In genomic region chr20:1315804-1316203, GRCh38 we compare ENCODE assay signal across 3 cellular contexts.
TF ChIP-seq lines count a peak whose summit lies in the region.

No MANE protein-coding gene starts in this region.

TF ChIP-seq in HepG2, 621 proteins besides CTCF, POLR2A, EP300 and RAD21:
- TF ChIP-seq TFDP2 (CRISPR knock-in tag; IDR thresholded peaks at IDR 0.05), result no peak
- TF ChIP-seq ZNF121 (CRISPR knock-in tag; IDR thresholded peaks at IDR 0.05), result peak; percentile 81; the same call in 1 of the 2 replicates

TF ChIP-seq in HEK293, 187 proteins besides CTCF, POLR2A, EP300 and RAD21:
- TF ChIP-seq ZNF121 (tag by site-specific recombination; IDR thresholded peaks at IDR 0.05) (peak; percentile 57), ZNF398 (tag by site-specific recombination; IDR thresholded peaks at IDR 0.05) (no peak)

TF ChIP-seq in K562, 482 proteins besides CTCF, POLR2A, EP300 and RAD21:
- TF ChIP-seq ZNF780A (CRISPR knock-in tag; IDR thresholded peaks at IDR 0.05), result no peak
- TF ChIP-seq ZNF224 (CRISPR knock-in tag; IDR thresholded peaks at IDR 0.05), result no peak
- TF ChIP-seq ZNF121 (CRISPR knock-in tag; conservative IDR thresholded peaks at IDR 0.05), result peak; percentile 73
- no peak for TF ChIP-seq MAFK (IDR thresholded peaks at IDR 0.05; ENCODE audit: low read length)
- TF ChIP-seq SIN3A (IDR thresholded peaks at IDR 0.05; ENCODE audit: borderline replicate concordance in 2 of 2, control insufficient read depth in 1 of 2, low read depth in 2 of 2, low read length in 2 of 2), result no peak
